9 cellular contexts compared by ENCODE assay signal in genomic region chr17:67374329-67375053, GRCh38. TPM values are rescaled to one million over a fixed set of nuclear protein-coding genes. Genes with fewer than 3 reads are reported as not detected.
A peak's percentile ranks its signal among the peaks of the same experiment; 100 is the strongest.
DNase-seq lines count a peak whose midpoint lies in the region; ATAC-seq and TF ChIP-seq lines count a peak whose summit lies in the region.
"Had no signal": no experiment of that assay in that cellular context is flagged by ENCODE, and none has a peak within 500 bp of the region (broad histone marks: within the 10 kb centered on the region; RNA-seq: fewer than 3 reads in every experiment).

No MANE protein-coding gene starts in this region.

- H4K20me1 ChIP-seq in DND-41 (ENCODE audit: insufficient read depth, low read length): no peaks in the 10 kb centered on the region

- H3K36me3 ChIP-seq in DND-41 (ENCODE audit: insufficient read depth, low read length): no peaks in the 10 kb centered on the region; the same call in 1 of the 2 replicates

- DNase-seq in DND-41: peak; percentile 90
- DNase-seq in NCI-H345 treated with DMSO at 0.1 percent for 48 hours (lab: John Stamatoyannopoulos, UW; ENCODE audit: unreplicated experiment): peak; percentile 76
- peak; percentile 83 for DNase-seq in MCF 10A (ENCODE audit: unreplicated experiment)
- peak; percentile 96 for DNase-seq in islet precursor cell
- DNase-seq in stimulated activated CD4-positive, alpha-beta T cell treated with anti-CD3 and anti-CD28 coated beads, Interleukin-1b, Interleukin-23, amount 100 ng/mL, for 1 hour (ENCODE audit: low read depth in 2 of 2): peak; percentile 72 to 73

- no peak overlapping the region for H3K4me3 ChIP-seq in DND-41 (ENCODE audit: low read depth in 1 of 2, low read length in 2 of 2)
- H3K4me3 ChIP-seq in WI38 (ENCODE audit: low read depth, low read length): no peak overlapping the region

- peaks cover 11% of the 10 kb centered on the region for H3K4me1 Mint-ChIP-seq in MCF 10A (ENCODE audit: insufficient read depth, unreplicated experiment)

- H3K27ac ChIP-seq in DND-41 (ENCODE audit: low read length): no peak overlapping the region
- H3K27ac ChIP-seq: epithelial cell of prostate had no signal

- POLR2A ChIA-PET in MCF 10A (lab: Yijun Ruan, JAX): interaction anchor here (0.5 to 5.6 kb wide), 11 partner anchors 9 to 343 kb away, joined by 3 to 54 read pairs (median 3); partner anchors contain the start of genes NOL11 and PSMD12

- H3K9me3 ChIP-seq in DND-41 (ENCODE audit: insufficient read depth, low read length, severe bottlenecking): no peaks in the 10 kb centered on the region

- CTCF ChIA-PET in MCF 10A (lab: Yijun Ruan, JAX): interaction anchor here (0.5 to 6.6 kb wide), 44 partner anchors 8 to 695 kb away, joined by 3 to 71 read pairs (median 4); partner anchors contain the start of gene PSMD12

- H3K4me1 ChIP-seq in DND-41 (ENCODE audit: insufficient read depth, low read length): peaks cover 30% of the 10 kb centered on the region

- no peaks in the 10 kb centered on the region for H3K9me3 Mint-ChIP-seq in MCF 10A (ENCODE audit: unreplicated experiment)

- no peaks in the 10 kb centered on the region for H3K27me3 ChIP-seq in DND-41 (ENCODE audit: insufficient read depth, low read length, poor library complexity)

- H3K27ac Mint-ChIP-seq in MCF 10A (ENCODE audit: low read depth, unreplicated experiment): no peak overlapping the region

- H3K4me2 ChIP-seq in DND-41 (ENCODE audit: insufficient read depth, low read length): peak overlapping the region; percentile 44; the same call in 1 of the 2 replicates

- H2AFZ ChIP-seq in DND-41 (ENCODE audit: low read depth, low read length): peak overlapping the region; percentile 69

- ATAC-seq in DND-41 (ENCODE audit: insufficient read depth, low read depth) (peak; percentile 71), HG02973 (IDR thresholded peaks at IDR 0.05; ENCODE audit: unreplicated experiment) (peak; percentile 36), HG02571 (IDR thresholded peaks at IDR 0.05; ENCODE audit: unreplicated experiment) (no peak)

- no peak overlapping the region for H3K4me3 Mint-ChIP-seq in MCF 10A (ENCODE audit: unreplicated experiment)

- TF ChIP-seq CTCF in DND-41 (IDR thresholded peaks at IDR 0.05; ENCODE audit: borderline replicate concordance, extremely low read depth, low read length, poor library complexity, severe bottlenecking): peak; percentile 96
- peak; percentile 84 for TF ChIP-seq CTCF in WI38 (IDR thresholded peaks at IDR 0.05; ENCODE audit: low read depth, low read length)
- peak; percentile 82 for TF ChIP-seq CTCF in MCF 10A (IDR thresholded peaks at IDR 0.05; ENCODE audit: unreplicated experiment)

- no peaks in the 10 kb centered on the region for H3K27me3 Mint-ChIP-seq in MCF 10A (ENCODE audit: insufficient read depth, unreplicated experiment)

- H3K79me2 ChIP-seq in DND-41 (ENCODE audit: insufficient read depth, low read length): no peaks in the 10 kb centered on the region

- intact Hi-C loops in MCF 10A (cut with micrococcal nuclease): loop anchor here (1.0 to 10.0 kb wide), 3 partner anchors 315 to 405 kb away; partner anchors contain the start of gene NOL11

- no peak overlapping the region for H3K9ac ChIP-seq in DND-41 (ENCODE audit: low read depth, low read length)

- H3K36me3 Mint-ChIP-seq in MCF 10A (ENCODE audit: insufficient read depth, unreplicated experiment): no peaks in the 10 kb centered on the region

- no TSS peak for BruUV-seq in MCF 10A (replicated peaks; lab: Mats Ljungman, UMichigan)

RNA-seq across cellular contexts. Expression of gene PITPNC1, which starts 2.6 kb away (rescaled TPM):
- 28.3 and 40.1 TPM in 2 replicates for total RNA-seq in MCF 10A (2022)

RNA-seq across cellular contexts. Expression of gene PSMD12, which starts 8.1 kb away (rescaled TPM):
- total RNA-seq in MCF 10A (2022): 93.1 and 107 TPM in 2 replicates
